Comparison of ENCODE assay signal across 17 cellular contexts in genomic region chr4:141501931-141502330, GRCh38.
A peak's percentile ranks its signal among the peaks of the same experiment; 100 is the strongest.
DNase-seq lines count a peak whose midpoint lies in the region; TF ChIP-seq lines count a peak whose summit lies in the region.
"Had no signal": no experiment of that assay in that cellular context is flagged by ENCODE, and none has a peak within 500 bp of the region (broad histone marks: within the 10 kb centered on the region; RNA-seq: fewer than 3 reads in every experiment).

No MANE protein-coding gene starts in this region.

- H3K4me3 ChIP-seq in fibroblast of mammary gland (ENCODE audit: control insufficient read depth, low read depth, low read length) (no peak overlapping the region), H7 (ENCODE audit: insufficient read depth, low read depth, low read length) (no peak overlapping the region)
- H3K4me3 ChIP-seq: neural progenitor cell had no signal

- H3K27ac ChIP-seq in RWPE1 = no peak overlapping the region
- H3K27ac ChIP-seq: neural progenitor cell had no signal

- DNase-seq in ELR (ENCODE audit: low read depth) (peak; percentile 28), RWPE1 (ENCODE audit: low spot score) (peak; percentile 8), fibroblast of mammary gland (ENCODE audit: low read depth) (peak; percentile 35), renal cortical epithelial cell (ENCODE audit: low read depth) (peak; percentile 4), head of caudate nucleus (no peak), H7 (no peak)
- no peak for DNase-seq in effector CD8-positive, alpha-beta T cell (lab: John Stamatoyannopoulos, UW)
- DNase-seq: activated CD4-positive, alpha-beta T cell treated with anti-CD3 and anti-CD28 coated beads for 48 hours; activated CD8-positive, alpha-beta memory T cell treated with anti-CD3 and anti-CD28 coated beads, Interleukin-2, amount 50 U/mL, for 48 hours; activated naive CD4-positive, alpha-beta T cell; anterior cingulate cortex; DMS 273 treated with DMSO at 0.1 percent for 48 hours; erythroblast; hippocampal formation; midbrain; NCI-H1417 treated with DMSO at 0.1 percent for 48 hours had no signal

- intact Hi-C loops in head of caudate nucleus (cut with DNase I) = no loop called here

- POLR2A ChIA-PET in RWPE1 (lab: Yijun Ruan, JAX; ENCODE audit: low non-redundant PET) = no interaction called here

- no peak for TF ChIP-seq CTCF in RWPE1 (conservative IDR thresholded peaks at IDR 0.05; ENCODE audit: low read depth)
- TF ChIP-seq CTCF in fibroblast of mammary gland (conservative IDR thresholded peaks at IDR 0.05; ENCODE audit: control insufficient read depth, insufficient read depth, low read depth, low read length) = no peak

- CTCF ChIA-PET in RWPE1 (lab: Yijun Ruan, JAX) = no interaction called here

- no peaks in the 10 kb centered on the region for H3K27me3 ChIP-seq in H7 (ENCODE audit: control insufficient read depth, insufficient read depth, low read length)
- H3K27me3 ChIP-seq: neural progenitor cell had no signal

- no peaks in the 10 kb centered on the region for H3K36me3 ChIP-seq in H7 (replicated peaks; ENCODE audit: control insufficient read depth, insufficient read depth, low read length)
- H3K36me3 ChIP-seq: neural progenitor cell had no signal

Comparison
In these comparisons a context has a peak if more than half of its experiments do, and no peak if none do; other contexts are left out.
1. DNase-seq: peak in ELR (single experiment), RWPE1 (single experiment), fibroblast of mammary gland (single experiment) and renal cortical epithelial cell (single experiment); none in effector CD8-positive, alpha-beta T cell (single experiment), head of caudate nucleus (0 of 42) and H7 (single experiment).